12 cellular contexts compared by ENCODE assay signal in genomic region chr2:191748050-191748449, GRCh38.
DNase-seq lines count a peak whose midpoint lies in the region; ATAC-seq, FAIRE-seq and TF ChIP-seq lines count a peak whose summit lies in the region.
"Had no signal": no experiment of that assay in that cellular context is flagged by ENCODE, and none has a peak within 500 bp of the region (broad histone marks: within the 10 kb centered on the region; RNA-seq: fewer than 3 reads in every experiment).

No MANE protein-coding gene starts in this region.

- ATAC-seq in GM19463 (IDR thresholded peaks at IDR 0.05; ENCODE audit: unreplicated experiment) (peak; percentile 52), HG03064 (IDR thresholded peaks at IDR 0.05; ENCODE audit: low read depth, unreplicated experiment) (peak; percentile 28), HG03460 (IDR thresholded peaks at IDR 0.05; ENCODE audit: unreplicated experiment) (no peak)

- no peak for DNase-seq in GM12891 (ENCODE audit: insufficient read length, low spot score)
- peak; percentile 31 to 37 for DNase-seq in cardiac fibroblast (ENCODE audit: low read depth in 2 of 2)
- no peak for DNase-seq in effector CD8-positive, alpha-beta T cell (lab: John Stamatoyannopoulos, UW)
- no peak for DNase-seq in stimulated activated CD8-positive, alpha-beta memory T cell treated with anti-CD3 and anti-CD28 coated beads, Interleukin-4, amount 100 ng/mL, for 48 hours
- DNase-seq in OCI-M2 (lab: John Stamatoyannopoulos, UW; ENCODE audit: unreplicated experiment): no peak
- DNase-seq: activated CD4-positive, alpha-beta T cell treated with anti-CD3 and anti-CD28 coated beads for 1 hour; caudate nucleus; PC-9 had no signal

- TF ChIP-seq CTCF in cardiac fibroblast (IDR thresholded peaks at IDR 0.05; ENCODE audit: low read depth, low read length): no peak

- TF ChIP-seq POLR2A in GM12891 (IDR thresholded peaks at IDR 0.05; ENCODE audit: low read depth, low read length): no peak

- H3K4me3 ChIP-seq in cardiac fibroblast (replicated peaks in 1 of 2; ENCODE audit: low read depth in 2 of 2, low read length in 2 of 2): no peak overlapping the region
- H3K4me3 ChIP-seq: PC-9 had no signal

- peak; percentile 31 for FAIRE-seq in GM12891 (lab: Jason Lieb, UNC)
- FAIRE-seq: GM19239 had no signal

TF ChIP-seq in GM12891, 5 proteins besides CTCF, POLR2A, EP300 and RAD21:
- TF ChIP-seq PAX5 (IDR thresholded peaks at IDR 0.05; ENCODE audit: insufficient read depth, low read length, severe bottlenecking) (no peak), TAF1 (IDR thresholded peaks at IDR 0.05; ENCODE audit: low read depth, low read length) (no peak), POLR2AphosphoS5 (IDR thresholded peaks at IDR 0.05; ENCODE audit: low read depth, low read length) (no peak), SPI1 (IDR thresholded peaks at IDR 0.05; ENCODE audit: low read depth, low read length) (no peak), POU2F2 (IDR thresholded peaks at IDR 0.05; ENCODE audit: low read depth, low read length) (no peak)

Comparison
In these comparisons a context has a peak if more than half of its experiments do, and no peak if none do; other contexts are left out.
1. DNase-seq: peak in cardiac fibroblast (2 of 2); none in GM12891 (single experiment), effector CD8-positive, alpha-beta T cell (single experiment), stimulated activated CD8-positive, alpha-beta memory T cell treated with anti-CD3 and anti-CD28 coated beads, Interleukin-4, amount 100 ng/mL, for 48 hours (single experiment) and OCI-M2 (single experiment).